17 cellular contexts compared by ENCODE assay signal in the genomic region with DNA sequence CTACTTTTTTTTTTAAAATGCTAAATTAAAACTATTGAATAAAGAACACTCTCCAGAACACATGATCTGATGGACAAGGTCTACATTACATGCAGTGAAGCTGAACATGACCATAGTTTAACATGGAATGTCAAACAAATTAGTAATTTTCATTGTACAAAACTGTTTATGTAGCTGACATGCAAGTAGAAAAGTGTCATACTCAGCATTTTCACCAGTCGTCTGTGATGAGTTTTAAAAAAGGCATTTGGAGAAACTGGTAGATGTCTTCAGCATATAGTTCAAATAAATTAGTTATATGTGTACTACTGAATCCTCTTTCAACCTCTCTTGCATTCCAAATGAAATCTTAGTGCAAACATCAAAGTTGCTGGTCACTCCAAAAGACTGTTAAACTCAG.
A peak's percentile ranks its signal among the peaks of the same experiment; 100 is the strongest.
DNase-seq lines count a peak whose midpoint lies in the region; ATAC-seq, FAIRE-seq and TF ChIP-seq lines count a peak whose summit lies in the region.
"Had no signal": no experiment of that assay in that cellular context is flagged by ENCODE, and none has a peak within 500 bp of the region (broad histone marks: within the 10 kb centered on the region; RNA-seq: fewer than 3 reads in every experiment).

No MANE protein-coding gene starts in this region.

- H4K20me1 ChIP-seq in HepG2 (ENCODE audit: insufficient read depth, low read length) (no peaks in the 10 kb centered on the region), MM.1S (ENCODE audit: insufficient read depth, low read length) (no peaks in the 10 kb centered on the region), H1 (replicated peaks in 1 of 2; ENCODE audit: control insufficient read depth in 1 of 2, insufficient read depth in 2 of 2, low read length in 2 of 2) (no peaks in the 10 kb centered on the region), smooth muscle cell (ENCODE audit: low read depth) (no peaks in the 10 kb centered on the region)
- H4K20me1 ChIP-seq: BLaER1 had no signal

- 81% methylated on average over 1 of the region's 1 CpG for WGBS in HepG2 (ENCODE audit: low lambda C conversion rate)
- 56% methylated on average over 1 of the region's 1 CpG for WGBS in right lobe of liver (ENCODE audit: insufficient coverage, low coverage, low lambda C conversion rate, missing lambda C conversion rate)
- WGBS in H1 (ENCODE audit: extremely low coverage in 1 of 2, insufficient coverage in 1 of 2, insufficient read length in 1 of 2, insufficient replicate concordance in 2 of 2, low coverage in 1 of 2, low lambda C conversion rate in 2 of 2, missing lambda C conversion rate in 1 of 2), 2 experiments = 88% methylated on average over 1 of the region's 1 CpG; no CpG with 5 or more reads in 1 of the 2 experiments
- 14% methylated on average over 1 of the region's 1 CpG for WGBS in smooth muscle cell (ENCODE audit: low lambda C conversion rate)

- no peak overlapping the region for H2BK20ac ChIP-seq in H1 (ENCODE audit: low read length)

- no peak for DNase-seq in HepG2 (ENCODE audit: low spot score)
- no peak for DNase-seq in right lobe of liver
- peak; percentile 4 for DNase-seq in MM.1S
- no peak for DNase-seq in H1 (ENCODE audit: low read depth in 1 of 2, low spot score in 2 of 2)
- no peak for DNase-seq in smooth muscle cell (lab: John Stamatoyannopoulos, UW; ENCODE audit: unreplicated experiment)
- DNase-seq in left ventricle myocardium superior = no peak
- DNase-seq in NCI-H345 (lab: John Stamatoyannopoulos, UW) = no peak
- DNase-seq: CD4-positive, alpha-beta memory T cell; DMS153; DMS79; GF-D8; HCEC 1CT had no signal

- POLR2A ChIA-PET in HepG2 (lab: Yijun Ruan, JAX) (no interaction called here), H1 (lab: Charles Lee; ENCODE audit: partially characterized antibody) (no interaction called here)

- no peak overlapping the region for H2BK5ac ChIP-seq in H1 (ENCODE audit: low read depth, low read length)

- no peaks in the 10 kb centered on the region for H3F3A ChIP-seq in MM.1S (ENCODE audit: insufficient read depth, low read length)
- no peaks in the 10 kb centered on the region for H3F3A ChIP-seq in smooth muscle cell (ENCODE audit: low read depth)

- H3K18ac ChIP-seq in H1 (ENCODE audit: extremely low read depth, low read length) = no peak overlapping the region

- no peak overlapping the region for H2BK15ac ChIP-seq in H1 (ENCODE audit: low read length)

- H3K36me3 ChIP-seq in HepG2 (replicated peaks in 1 of 2; ENCODE audit: control insufficient read depth in 1 of 2, insufficient read depth in 2 of 2, low read length in 2 of 2) (peaks cover 0 to 9% of the 10 kb centered on the region in 2 experiments; a peak in 1 of 5 replicates), right lobe of liver (no peaks in the 10 kb centered on the region), MM.1S (replicated peaks; ENCODE audit: insufficient read depth, low read length) (no peaks in the 10 kb centered on the region), H1 (ENCODE audit: control insufficient read depth in 2 of 4, insufficient read depth in 4 of 4, low read length in 3 of 4) (no peaks in the 10 kb centered on the region; a peak in 1 of 8 replicates), smooth muscle cell (ENCODE audit: low read depth) (no peaks in the 10 kb centered on the region)

- H3K9me3 ChIP-seq in HepG2 (ENCODE audit: low read length) (no peaks in the 10 kb centered on the region), right lobe of liver (no peaks in the 10 kb centered on the region), MM.1S (replicated peaks; ENCODE audit: insufficient read depth, low read length) (no peaks in the 10 kb centered on the region), H1 (ENCODE audit: insufficient read depth in 2 of 2, low read depth in 1 of 2, low read length in 1 of 2) (no peaks in the 10 kb centered on the region), smooth muscle cell (replicated peaks; ENCODE audit: low read depth) (no peaks in the 10 kb centered on the region)
- H3K9me3 ChIP-seq: BLaER1 had no signal

- H3K9ac ChIP-seq in HepG2 (ENCODE audit: insufficient read depth, low read depth, low read length) (no peak overlapping the region), MM.1S (ENCODE audit: low read length) (no peak overlapping the region), H1 (replicated peaks in 1 of 4; ENCODE audit: extremely low read depth in 1 of 4, low read depth in 3 of 4, low read length in 3 of 4) (no peak overlapping the region), smooth muscle cell (ENCODE audit: low read depth) (no peak overlapping the region)
- H3K9ac ChIP-seq: BLaER1, KMS-11 had no signal

- ATAC-seq in HepG2 = no peak
- ATAC-seq in right lobe of liver = no peak
- ATAC-seq in GM18517 (IDR thresholded peaks at IDR 0.05; ENCODE audit: unreplicated experiment) = no peak
- ATAC-seq in left ventricle myocardium superior = no peak

- no peak overlapping the region for H3K4ac ChIP-seq in H1 (replicated peaks; ENCODE audit: insufficient read length, low read depth, low read length)

- H3K4me2 ChIP-seq in HepG2 (ENCODE audit: low read depth, low read length) = no peak overlapping the region
- no peak overlapping the region for H3K4me2 ChIP-seq in MM.1S (ENCODE audit: low read depth, low read length)
- no peak overlapping the region for H3K4me2 ChIP-seq in H1 (ENCODE audit: insufficient read depth in 1 of 2, low read depth in 2 of 2, low read length in 2 of 2)
- H3K4me2 ChIP-seq in smooth muscle cell = peak overlapping the region; percentile 57
- H3K4me2 ChIP-seq: BLaER1, KMS-11 had no signal

- no peak overlapping the region for H3K23ac ChIP-seq in H1 (ENCODE audit: insufficient read length)

- no peaks in the 10 kb centered on the region for H3K23me2 ChIP-seq in H1 (ENCODE audit: low read depth, low read length)

- H2BK12ac ChIP-seq in H1 (ENCODE audit: low read depth, low read length) = no peak overlapping the region

- CTCF ChIA-PET in HepG2 (lab: Yijun Ruan, JAX; ENCODE audit: low intra/inter-chr PET ratio, low total read pairs) (no interaction called here), H1 (lab: Charles Lee; ENCODE audit: partially characterized antibody) (no interaction called here)

- no TSS peak for BruUV-seq in HepG2 (replicated peaks; lab: Mats Ljungman, UMichigan)

- FAIRE-seq in HepG2 (lab: Jason Lieb, UNC) (no peak), H1 (lab: Jason Lieb, UNC) (no peak)
- FAIRE-seq: HTR-8/SVneo had no signal

- no peak for TF ChIP-seq POLR2A in HepG2 (IDR thresholded peaks at IDR 0.05; ENCODE audit: insufficient read depth in 1 of 2, low read depth in 2 of 2, low read length in 2 of 2)
- no peak for TF ChIP-seq POLR2A in right lobe of liver (IDR thresholded peaks at IDR 0.05)
- no peak for TF ChIP-seq POLR2A in H1 (IDR thresholded peaks at IDR 0.05; ENCODE audit: control extremely low read depth in 1 of 2, low read depth in 2 of 2, low read length in 2 of 2)

- H4K91ac ChIP-seq in H1 (replicated peaks; ENCODE audit: insufficient read length, low read length) = no peak overlapping the region

- H3K27me3 ChIP-seq in HepG2 (ENCODE audit: control insufficient read depth in 1 of 2, insufficient read depth in 2 of 2, low read length in 2 of 2) = no peaks in the 10 kb centered on the region
- H3K27me3 ChIP-seq in right lobe of liver = no peaks in the 10 kb centered on the region
- H3K27me3 ChIP-seq in MM.1S (replicated peaks; ENCODE audit: insufficient read depth, low read length) = no peaks in the 10 kb centered on the region
- no peaks in the 10 kb centered on the region for H3K27me3 ChIP-seq in H1 (replicated peaks in 1 of 4; ENCODE audit: control insufficient read depth in 3 of 4, extremely low read depth in 1 of 4, insufficient read depth in 3 of 4, low read length in 3 of 4)
- H3K27me3 ChIP-seq in smooth muscle cell (ENCODE audit: low read depth) = no peaks in the 10 kb centered on the region
- H3K27me3 ChIP-seq: BLaER1 had no signal

- no peak overlapping the region for H4K8ac ChIP-seq in H1 (ENCODE audit: extremely low read depth, insufficient read depth, low read length)

- intact Hi-C loops in HepG2 (cut with micrococcal nuclease; ENCODE audit: unreplicated experiment) = no loop called here
- intact Hi-C loops in right lobe of liver (cut with DNase I) = no loop called here
- intact Hi-C loops in left ventricle myocardium superior (cut with micrococcal nuclease) = no loop called here

- no peak overlapping the region for H3K14ac ChIP-seq in H1 (ENCODE audit: insufficient read length)

- in situ Hi-C loops in HepG2 (cut with HindIII; ENCODE audit: extremely low pct_ligation_motif_present, low pct_unique_long_range_greater_than_20kb) = no loop called here

- no peak overlapping the region for H2AK5ac ChIP-seq in H1 (ENCODE audit: low read depth, low read length)

- H3K56ac ChIP-seq in H1 (replicated peaks; ENCODE audit: insufficient read length, low read depth, low read length) = no peak overlapping the region

- no peak overlapping the region for H4K5ac ChIP-seq in H1 (ENCODE audit: insufficient read length, low read depth, low read length)

- TF ChIP-seq CTCF in HepG2 (CRISPR knock-in tag; IDR thresholded peaks at IDR 0.05) (no peak), right lobe of liver (IDR thresholded peaks at IDR 0.05) (no peak), MM.1S (IDR thresholded peaks at IDR 0.05; ENCODE audit: low read length) (no peak), H1 (IDR thresholded peaks at IDR 0.05; ENCODE audit: control extremely low read depth in 1 of 3, insufficient read depth in 1 of 3, low read depth in 1 of 3, low read length in 3 of 3) (no peak), smooth muscle cell (IDR thresholded peaks at IDR 0.05; ENCODE audit: borderline replicate concordance, insufficient read depth, poor library complexity, severe bottlenecking) (no peak)

- no peaks in the 10 kb centered on the region for H3K79me1 ChIP-seq in H1 (ENCODE audit: low read depth, low read length)

- no peaks in the 10 kb centered on the region for H3K9me2 ChIP-seq in MM.1S (replicated peaks; ENCODE audit: insufficient read depth, low read length)

- H2AFZ ChIP-seq in HepG2 (ENCODE audit: low read length) = no peak overlapping the region
- no peak overlapping the region for H2AFZ ChIP-seq in MM.1S (ENCODE audit: low read length)
- no peak overlapping the region for H2AFZ ChIP-seq in H1 (ENCODE audit: low read length)
- H2AFZ ChIP-seq in smooth muscle cell (ENCODE audit: low read depth) = no peak overlapping the region

- H3K4me1 ChIP-seq in HepG2 (ENCODE audit: insufficient read depth, low read length) (no peaks in the 10 kb centered on the region), right lobe of liver (no peaks in the 10 kb centered on the region), MM.1S (ENCODE audit: low read length) (peaks cover 20% of the 10 kb centered on the region; the same call in 1 of the 2 replicates), H1 (replicated peaks in 1 of 4; ENCODE audit: control insufficient read depth in 3 of 4, insufficient read depth in 4 of 4, low read length in 3 of 4) (no peaks in the 10 kb centered on the region), smooth muscle cell (ENCODE audit: low read depth) (peaks cover 5% of the 10 kb centered on the region)
- H3K4me1 ChIP-seq: BLaER1 had no signal

- H3K4me3 ChIP-seq in HepG2 (replicated peaks in 1 of 3; ENCODE audit: insufficient read depth in 1 of 3, low read depth in 2 of 3, low read length in 3 of 3) (no peak overlapping the region), right lobe of liver (no peak overlapping the region), MM.1S (ENCODE audit: low read length) (no peak overlapping the region), H1 (ENCODE audit: extremely low read depth in 1 of 4, insufficient read depth in 2 of 4, low read depth in 3 of 4, low read length in 4 of 4) (no peak overlapping the region), smooth muscle cell (no peak overlapping the region)
- H3K4me3 ChIP-seq: BLaER1 had no signal

- H2BK120ac ChIP-seq in H1 (replicated peaks; ENCODE audit: low read depth, low read length) = no peak overlapping the region

- no peak for TF ChIP-seq EP300 in HepG2 (IDR thresholded peaks at IDR 0.05; ENCODE audit: low read depth in 2 of 2, low read length in 2 of 2)
- TF ChIP-seq EP300 in HepG2 (CRISPR knock-in tag; IDR thresholded peaks at IDR 0.05; ENCODE audit: borderline replicate concordance) = no peak
- no peak for TF ChIP-seq EP300 in H1 (IDR thresholded peaks at IDR 0.05; ENCODE audit: borderline replicate concordance in 1 of 2, low read depth in 2 of 2, low read length in 2 of 2)

- H3K27ac ChIP-seq in HepG2 (ENCODE audit: extremely low read length, insufficient read depth, low read length) (no peak overlapping the region), right lobe of liver (no peak overlapping the region), MM.1S (ENCODE audit: low read length) (no peak overlapping the region), H1 (ENCODE audit: low read depth, low read length) (no peak overlapping the region), smooth muscle cell (ENCODE audit: low read depth) (peak overlapping the region; percentile 60)
- H3K27ac ChIP-seq: 22Rv1, BLaER1, KMS-11 had no signal

- no peak for TF ChIP-seq RAD21 in HepG2 (CRISPR knock-in tag; IDR thresholded peaks at IDR 0.05)
- TF ChIP-seq RAD21 in H1 (IDR thresholded peaks at IDR 0.05 in 1 of 2, conservative IDR thresholded peaks at IDR 0.05 in 1 of 2; ENCODE audit: low read depth in 2 of 2, low read length in 2 of 2) = no peak

- H3K79me2 ChIP-seq in HepG2 (ENCODE audit: insufficient read depth, low read length) (no peaks in the 10 kb centered on the region), MM.1S (ENCODE audit: low read length) (no peaks in the 10 kb centered on the region), H1 (ENCODE audit: control insufficient read depth in 1 of 2, insufficient read depth in 2 of 2, low read length in 2 of 2) (no peaks in the 10 kb centered on the region), smooth muscle cell (ENCODE audit: low read depth) (no peaks in the 10 kb centered on the region)
